ENCODE assay signal across 8 cellular contexts in the genomic region with DNA sequence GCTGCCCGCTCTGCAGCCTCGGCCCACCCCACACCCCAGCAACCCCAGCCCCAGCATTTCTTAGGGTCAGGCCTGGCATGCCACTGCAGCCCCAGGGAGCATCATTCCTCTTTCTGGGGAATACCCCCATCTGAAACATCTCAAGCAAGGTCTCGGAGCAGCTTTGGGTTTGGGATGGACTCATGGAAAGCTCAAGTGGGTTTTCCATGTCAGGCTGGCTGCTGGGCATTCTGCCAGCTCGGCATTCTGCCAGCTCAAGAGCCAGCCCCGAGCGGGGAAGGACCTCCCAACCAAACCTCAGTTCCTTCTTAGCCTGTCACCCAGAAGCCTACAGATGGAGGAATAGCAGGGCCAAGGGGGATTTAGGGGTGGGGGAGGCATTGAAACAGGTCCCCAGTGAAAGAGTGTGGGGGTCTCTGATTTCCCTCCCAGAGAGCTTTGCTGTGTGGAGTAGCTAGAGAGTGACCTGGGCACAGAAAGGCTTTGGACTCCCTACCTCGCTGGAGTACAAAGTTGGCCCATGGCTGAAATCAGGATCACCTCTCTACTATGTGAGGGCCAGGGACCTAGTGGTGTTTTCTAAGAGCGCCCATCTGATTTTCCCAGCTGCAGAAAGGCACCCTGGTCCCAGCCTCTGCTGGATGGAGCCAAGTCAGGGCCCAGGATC. TPM values are rescaled to one million over a fixed set of nuclear protein-coding genes. Genes with fewer than 3 reads are reported as not detected.
A peak's percentile ranks its signal among the peaks of the same experiment; 100 is the strongest.
DNase-seq lines count a peak whose midpoint lies in the region; ATAC-seq and TF ChIP-seq lines count a peak whose summit lies in the region.

No MANE protein-coding gene starts in this region.

- no peak overlapping the region for H2AFZ ChIP-seq in fibroblast of lung (ENCODE audit: low read length)
- peak overlapping the region; percentile 90 for H2AFZ ChIP-seq in neuronal stem cell (ENCODE audit: low read length)

- no peak overlapping the region for H2BK120ac ChIP-seq in neuronal stem cell (ENCODE audit: low read depth, low read length)

- no peaks in the 10 kb centered on the region for H4K20me1 ChIP-seq in fibroblast of lung (ENCODE audit: control insufficient read depth, extremely low read depth, insufficient read depth, low read length)

- H3K36me3 ChIP-seq in fibroblast of lung (ENCODE audit: control insufficient read depth, insufficient read depth, low read length) (no peaks in the 10 kb centered on the region), neuronal stem cell (replicated peaks in 1 of 2; ENCODE audit: control insufficient read depth in 2 of 2, insufficient read depth in 2 of 2, low read length in 2 of 2) (peaks cover 11 to 23% of the 10 kb centered on the region in 2 donors)

- H3K9ac ChIP-seq in fibroblast of lung (ENCODE audit: insufficient read depth, low read length) = no peak overlapping the region
- peak overlapping the region; percentile 47 for H3K9ac ChIP-seq in neuronal stem cell (ENCODE audit: low read depth, low read length, poor library complexity)

- H4K91ac ChIP-seq in neuronal stem cell (ENCODE audit: low read depth, low read length, poor library complexity) = no peak overlapping the region

- H3K27me3 ChIP-seq in fibroblast of lung (ENCODE audit: control insufficient read depth, insufficient read depth, low read length) (no peaks in the 10 kb centered on the region), neuronal stem cell (ENCODE audit: control insufficient read depth in 3 of 3, insufficient read depth in 3 of 3, low read depth in 1 of 3, low read length in 3 of 3) (peaks cover 0 to 1% (median 0%) of the 10 kb centered on the region in 3 experiments)

- H3K4me1 ChIP-seq in fibroblast of lung (ENCODE audit: control insufficient read depth, extremely low read depth, insufficient read depth, low read length) (peaks cover 3% of the 10 kb centered on the region), neuronal stem cell (ENCODE audit: control insufficient read depth in 2 of 2, insufficient read depth in 1 of 2, low read depth in 1 of 2, low read length in 2 of 2) (peaks cover 4 to 10% of the 10 kb centered on the region in 2 donors)

- H2BK12ac ChIP-seq in neuronal stem cell (ENCODE audit: low read length) = no peak overlapping the region

- ATAC-seq in HG02885 (IDR thresholded peaks at IDR 0.05; ENCODE audit: poor library complexity, unreplicated experiment) = no peak
- ATAC-seq in GM19395 (IDR thresholded peaks at IDR 0.05; ENCODE audit: unreplicated experiment) = no peak

- no peak overlapping the region for H2AK5ac ChIP-seq in neuronal stem cell (ENCODE audit: low read depth, low read length)

- H3K23ac ChIP-seq in neuronal stem cell (ENCODE audit: low read depth, low read length, poor library complexity) = no peak overlapping the region

- H3K27ac ChIP-seq in fibroblast of lung (ENCODE audit: insufficient read depth, low read length) = peak overlapping the region; percentile 29
- H3K27ac ChIP-seq in neuronal stem cell (replicated peaks; ENCODE audit: low read length) = no peak overlapping the region

- H3K4me2 ChIP-seq in fibroblast of lung (ENCODE audit: extremely low read depth, insufficient read depth, low read length) = peak overlapping the region; percentile 91
- H3K4me2 ChIP-seq in neuronal stem cell (ENCODE audit: insufficient read depth, low read length, poor library complexity, severe bottlenecking) = peak overlapping the region; percentile 70

- H3K9me3 ChIP-seq in fibroblast of lung (ENCODE audit: control insufficient read depth, insufficient read depth, low read depth, low read length) (no peaks in the 10 kb centered on the region), neuronal stem cell (replicated peaks in 1 of 2; ENCODE audit: control insufficient read depth in 2 of 2, insufficient read depth in 1 of 2, low read depth in 1 of 2, low read length in 2 of 2) (no peaks in the 10 kb centered on the region)

- no peaks in the 10 kb centered on the region for H3K79me2 ChIP-seq in fibroblast of lung (ENCODE audit: control insufficient read depth, insufficient read depth, low read length)

- peak overlapping the region; percentile 57 to 71 (median 62) for H3K4me3 ChIP-seq in fibroblast of lung (replicated peaks in 1 of 4; ENCODE audit: control extremely low read depth in 1 of 4, insufficient read depth in 1 of 4, low read depth in 3 of 4, low read length in 4 of 4)
- H3K4me3 ChIP-seq in neuronal stem cell (ENCODE audit: low read length in 2 of 2) = peak overlapping the region; percentile 56 to 77

- H4K8ac ChIP-seq in neuronal stem cell (ENCODE audit: low read depth, low read length) = no peak overlapping the region

- H3K79me1 ChIP-seq in neuronal stem cell (ENCODE audit: low read depth, low read length) = no peaks in the 10 kb centered on the region

- H2BK5ac ChIP-seq in neuronal stem cell (ENCODE audit: low read length) = no peak overlapping the region

- DNase-seq in G401 (ENCODE audit: low spot score) = peak; percentile 13
- DNase-seq in NCI-H82 (lab: John Stamatoyannopoulos, UW) = peak; percentile 83
- DNase-seq in fibroblast of lung (ENCODE audit: low read depth in 2 of 2) = peak; percentile 38 to 76
- DNase-seq in neuronal stem cell (ENCODE audit: low spot score) = no peak
- no peak for DNase-seq in NCI-H526 treated with DMSO at 0.1 percent for 48 hours (lab: John Stamatoyannopoulos, UW)
- no peak for DNase-seq in effector CD8-positive, alpha-beta T cell (lab: John Stamatoyannopoulos, UW)

- H3K14ac ChIP-seq in neuronal stem cell (ENCODE audit: low read length) = no peak overlapping the region

- no CpG with 5 or more reads among the region's 8 CpGs for WGBS in neuronal stem cell (ENCODE audit: extremely low coverage in 2 of 2, insufficient read length in 2 of 2, insufficient replicate concordance in 1 of 2), 2 donors

- H3K4ac ChIP-seq in neuronal stem cell (ENCODE audit: low read length) = no peak overlapping the region

- in situ Hi-C loops in G401 (cut with HindIII; ENCODE audit: low sequenced_read_pairs) = no loop called here

- H3K18ac ChIP-seq in neuronal stem cell (ENCODE audit: low read length) = peak overlapping the region; percentile 12

- H2BK15ac ChIP-seq in neuronal stem cell (ENCODE audit: low read length) = no peak overlapping the region

- no peak for TF ChIP-seq CTCF in fibroblast of lung (conservative IDR thresholded peaks at IDR 0.05 in 1 of 2, IDR thresholded peaks at IDR 0.05 in 1 of 2; ENCODE audit: low read depth in 1 of 2, low read length in 2 of 2)

RNA-seq across cellular contexts. Expression of a gene that starts 0.6 kb away (rescaled TPM):
- total RNA-seq in G401 (2014; rRNA removed; shearing (Covaris generic)) = 0.27 TPM in 1 of 2 replicates, not detected in the other
- 59.6 and 65.9 TPM in 2 replicates for total RNA-seq in fibroblast of lung
- 60.6 and 85.4 TPM in 2 replicates for polyA plus RNA-seq in fibroblast of lung
- 54.3 and 72.6 TPM in 2 replicates for polyA plus RNA-seq in fibroblast of lung (2012)
- polyA minus RNA-seq in fibroblast of lung (ENCODE audit: low replicate concordance) = 58.4 and 79.8 TPM in 2 replicates
- 35.5 TPM for polyA plus RNA-seq in neuronal stem cell (2013, experiment 1 of 2)
- 34.7 TPM for polyA plus RNA-seq in neuronal stem cell (2013, experiment 2 of 2)

RNA-seq across cellular contexts. Expression of a gene that starts 24.8 kb away (rescaled TPM):
- total RNA-seq in G401 (2014; rRNA removed; shearing (Covaris generic)) = 102 and 125 TPM in 2 replicates
- total RNA-seq in fibroblast of lung = 21.6 and 35.5 TPM in 2 replicates
- 18.4 and 20.1 TPM in 2 replicates for polyA plus RNA-seq in fibroblast of lung
- 15.2 and 16.1 TPM in 2 replicates for polyA plus RNA-seq in fibroblast of lung (2012)
- polyA minus RNA-seq in fibroblast of lung (ENCODE audit: low replicate concordance) = 20.7 and 104 TPM in 2 replicates
- 62.7 TPM for polyA plus RNA-seq in neuronal stem cell (2013, experiment 1 of 2)
- polyA plus RNA-seq in neuronal stem cell (2013, experiment 2 of 2) = 61.3 TPM

RNA-seq across cellular contexts. Expression of a gene that starts 27.5 kb away (rescaled TPM):
- 518 and 580 TPM in 2 replicates for total RNA-seq in G401 (2014; rRNA removed; shearing (Covaris generic))
- 335 and 339 TPM in 2 replicates for total RNA-seq in fibroblast of lung
- 370 and 426 TPM in 2 replicates for polyA plus RNA-seq in fibroblast of lung
- polyA plus RNA-seq in fibroblast of lung (2012) = 333 and 407 TPM in 2 replicates
- 644 and 656 TPM in 2 replicates for polyA minus RNA-seq in fibroblast of lung (ENCODE audit: low replicate concordance)
- 341 TPM for polyA plus RNA-seq in neuronal stem cell (2013, experiment 1 of 2)
- 334 TPM for polyA plus RNA-seq in neuronal stem cell (2013, experiment 2 of 2)

RNA-seq across cellular contexts. Expression of a gene that starts 44.7 kb away (rescaled TPM):
- total RNA-seq in G401 (2014; rRNA removed; shearing (Covaris generic)) = 19.1 and 40.6 TPM in 2 replicates
- 42.1 and 65.7 TPM in 2 replicates for total RNA-seq in fibroblast of lung
- polyA plus RNA-seq in fibroblast of lung = 75.4 and 92.9 TPM in 2 replicates
- polyA plus RNA-seq in fibroblast of lung (2012) = 47.5 and 58.3 TPM in 2 replicates
- polyA minus RNA-seq in fibroblast of lung (ENCODE audit: low replicate concordance) = 181 and 222 TPM in 2 replicates
- 22.4 TPM for polyA plus RNA-seq in neuronal stem cell (2013, experiment 1 of 2)
- polyA plus RNA-seq in neuronal stem cell (2013, experiment 2 of 2) = 20.7 TPM

Comparison
In these comparisons a context has a peak if more than half of its experiments do, and no peak if none do; other contexts are left out.
1. DNase-seq: peak in G401 (single experiment), NCI-H82 (single experiment) and fibroblast of lung (2 of 2); none in neuronal stem cell (single experiment), NCI-H526 treated with DMSO at 0.1 percent for 48 hours (single experiment) and effector CD8-positive, alpha-beta T cell (single experiment).
2. RNA of a gene that starts 0.6 kb away (total RNA-seq): 59.6 to 65.9 TPM in fibroblast of lung; 0.27 TPM in G401; every median in the first group is over 10 times any median in the second.